8 cellular contexts compared by ENCODE assay signal in genomic region chr7:6637544-6638229, GRCh38. TPM values are rescaled to one million over a fixed set of nuclear protein-coding genes. Genes with fewer than 3 reads are reported as not detected.
DNase-seq lines count a peak whose midpoint lies in the region; ATAC-seq and TF ChIP-seq lines count a peak whose summit lies in the region.

No MANE protein-coding gene starts in this region.

- peak overlapping the region; percentile 95 for H3K4me2 ChIP-seq in IMR-90 (ENCODE audit: low read depth, low read length)
- peak overlapping the region; percentile 64 for H3K4me2 ChIP-seq in mesenchymal stem cell (ENCODE audit: low read length, poor library complexity, severe bottlenecking)

- no peak overlapping the region for H4K5ac ChIP-seq in IMR-90 (ENCODE audit: low read depth, low read length)

- no peak overlapping the region for H3K56ac ChIP-seq in IMR-90 (ENCODE audit: extremely low read depth, insufficient read depth, low read length)

- H2AFZ ChIP-seq in IMR-90 (replicated peaks; ENCODE audit: low read length, poor library complexity) (peak overlapping the region; percentile 82), mesenchymal stem cell (ENCODE audit: low read depth, low read length) (peak overlapping the region; percentile 51)

- 0 out of 2 replicates have a peak, but pooled peaks cover 7% of the 10 kb centered on the region for H4K20me1 ChIP-seq in IMR-90 (ENCODE audit: insufficient read depth, low read length)

- peak overlapping the region; percentile 57; the same call in 1 of the 2 replicates for H3K27ac ChIP-seq in IMR-90 (ENCODE audit: insufficient read depth, low read length)
- H3K27ac ChIP-seq in mesenchymal stem cell (ENCODE audit: low read length, poor library complexity, severe bottlenecking) = no peak overlapping the region

- H3K79me1 ChIP-seq in IMR-90 (ENCODE audit: low read depth in 1 of 2, low read length in 2 of 2) = peaks cover 19 to 46% of the 10 kb centered on the region in 2 experiments
- H3K79me1 ChIP-seq in mesenchymal stem cell (replicated peaks; ENCODE audit: low read length, poor library complexity, severe bottlenecking) = peaks cover 49% of the 10 kb centered on the region

- H3K4me3 ChIP-seq in IMR-90 (ENCODE audit: insufficient read depth, low read depth, low read length) (peak overlapping the region; percentile 95), choroid plexus epithelial cell (ENCODE audit: low read depth, low read length) (peak overlapping the region; percentile 74), mesenchymal stem cell (ENCODE audit: insufficient read depth in 1 of 2, low read depth in 1 of 2, low read length in 2 of 2) (peak overlapping the region; percentile 86 to 89)

- WGBS in IMR-90 (ENCODE audit: extremely low coverage in 2 of 2, insufficient read length in 1 of 2), 2 experiments = 4% methylated on average over 29 of the region's 60 CpGs; no CpG with 5 or more reads in 1 of the 2 experiments
- WGBS in mesenchymal stem cell = 5% methylated on average over 39 of the region's 60 CpGs

- no peaks in the 10 kb centered on the region for H3K9me3 Mint-ChIP-seq in activated B cell treated with CpG ODN at 0.5 μM for 24 hours

- no peak for TF ChIP-seq POLR2A in IMR-90 (IDR thresholded peaks at IDR 0.05; ENCODE audit: low read depth, low read length)

- peaks cover 10% of the 10 kb centered on the region; the same call in 1 of the 2 replicates for H3K9me1 ChIP-seq in IMR-90 (ENCODE audit: insufficient read depth, low read length)

- H2AK5ac ChIP-seq in IMR-90 (ENCODE audit: low read depth, low read length) = peak overlapping the region; percentile 62; the same call in 1 of the 2 replicates
- no peak overlapping the region for H2AK5ac ChIP-seq in mesenchymal stem cell (ENCODE audit: low read length, severe bottlenecking)

- no peak overlapping the region for H2BK15ac ChIP-seq in IMR-90 (ENCODE audit: low read depth, low read length)
- H2BK15ac ChIP-seq in mesenchymal stem cell (ENCODE audit: low read depth, poor library complexity, severe bottlenecking) = peak overlapping the region; percentile 56

- TF ChIP-seq CTCF in GM10266 (IDR thresholded peaks at IDR 0.05; ENCODE audit: control insufficient read depth, insufficient read depth, low read depth, missing control alignments) = peak; percentile 50
- TF ChIP-seq CTCF in IMR-90 (conservative IDR thresholded peaks at IDR 0.05; ENCODE audit: low read depth, low read length) = peak; percentile 31; the same call in 1 of the 2 replicates
- TF ChIP-seq CTCF in activated B cell treated with CpG ODN at 0.5 μM for 24 hours (IDR thresholded peaks at IDR 0.05) = no peak
- TF ChIP-seq CTCF in choroid plexus epithelial cell (conservative IDR thresholded peaks at IDR 0.05; ENCODE audit: low read depth, low read length) = peak; percentile 40

- H4K91ac ChIP-seq in IMR-90 (ENCODE audit: insufficient read depth, low read depth, low read length) (no peak overlapping the region; the same call in 1 of the 2 replicates), mesenchymal stem cell (ENCODE audit: low read length) (no peak overlapping the region)

- in situ Hi-C loops in IMR-90 (cut with MboI; ENCODE audit: low sequenced_read_pairs) = no loop called here

- H2BK5ac ChIP-seq in IMR-90 (ENCODE audit: low read depth, low read length, poor library complexity, severe bottlenecking) = no peak overlapping the region
- H2BK5ac ChIP-seq in mesenchymal stem cell (ENCODE audit: low read depth, low read length, poor library complexity, severe bottlenecking) = no peak overlapping the region

- H3K27me3 ChIP-seq in IMR-90 (ENCODE audit: control insufficient read depth, insufficient read depth, low read length) (no peaks in the 10 kb centered on the region), mesenchymal stem cell (ENCODE audit: control insufficient read depth in 1 of 2, insufficient read depth in 1 of 2, low read length in 2 of 2) (no peaks in the 10 kb centered on the region)

- no peak overlapping the region for H2BK20ac ChIP-seq in IMR-90 (ENCODE audit: low read depth, low read length)

- no peak overlapping the region for H2BK120ac ChIP-seq in IMR-90 (ENCODE audit: low read depth, low read length)
- H2BK120ac ChIP-seq in mesenchymal stem cell (ENCODE audit: low read depth, low read length) = peak overlapping the region; percentile 89

- intact Hi-C loops in IMR-90 (cut with micrococcal nuclease) = no loop called here
- intact Hi-C loops in activated B cell treated with CpG ODN at 0.5 μM for 24 hours (cut with micrococcal nuclease) = loop anchor here (1.0 to 2.0 kb wide), 6 partner anchors 21 to 121 kb away; partner anchors contain the start of genes INTS15 and ZDHHC4

- ATAC-seq in GM21529 (IDR thresholded peaks at IDR 0.05; ENCODE audit: unreplicated experiment) (peak; percentile 84), IMR-90 (ENCODE audit: low read depth) (peak; percentile 62), activated B cell treated with CpG ODN at 0.5 μM for 24 hours (ENCODE audit: low read depth) (peak; percentile 86)

- peak overlapping the region; percentile 86 for H3K4me3 Mint-ChIP-seq in activated B cell treated with CpG ODN at 0.5 μM for 24 hours

- H3K27me3 Mint-ChIP-seq in activated B cell treated with CpG ODN at 0.5 μM for 24 hours = no peaks in the 10 kb centered on the region

- peak overlapping the region; percentile 76 for H3K27ac Mint-ChIP-seq in activated B cell treated with CpG ODN at 0.5 μM for 24 hours

- TF ChIP-seq RAD21 in IMR-90 (IDR thresholded peaks at IDR 0.05; ENCODE audit: low read length) = no peak

- peaks cover 29% of the 10 kb centered on the region for H3K4me1 Mint-ChIP-seq in activated B cell treated with CpG ODN at 0.5 μM for 24 hours

- H3K23ac ChIP-seq in IMR-90 (ENCODE audit: low read depth, low read length) = no peak overlapping the region
- H3K23ac ChIP-seq in mesenchymal stem cell (ENCODE audit: low read length in 2 of 2) = peak overlapping the region in 1 of 2 experiments; percentile 78

- H3K9ac ChIP-seq in IMR-90 (ENCODE audit: low read depth, low read length) (peak overlapping the region; percentile 77), mesenchymal stem cell (ENCODE audit: low read length) (peak overlapping the region; percentile 87)

- no TSS peak for BruUV-seq in IMR-90 (replicated peaks; lab: Mats Ljungman, UMichigan)

- CTCF ChIA-PET in IMR-90 (lab: Yijun Ruan, JAX) (no interaction called here), activated B cell treated with CpG ODN at 0.5 μM for 24 hours (lab: Charles Lee) (interaction anchor here (1.6 kb wide), 1 partner anchor 48 kb away, joined by 4 read pairs; the partner anchor contains the start of gene INTS15)

- H2AK9ac ChIP-seq in IMR-90 (replicated peaks; ENCODE audit: low read depth, low read length, poor library complexity) = peak overlapping the region; percentile 53

- H3K36me3 Mint-ChIP-seq in activated B cell treated with CpG ODN at 0.5 μM for 24 hours (ENCODE audit: low read depth) = peaks cover 31% of the 10 kb centered on the region

- H3K4me1 ChIP-seq in IMR-90 (ENCODE audit: control insufficient read depth, insufficient read depth, low read length) (peaks cover 7% of the 10 kb centered on the region), mesenchymal stem cell (ENCODE audit: control insufficient read depth, insufficient read depth, low read depth, low read length) (peaks cover 23% of the 10 kb centered on the region)

- H3K9me3 ChIP-seq in IMR-90 (ENCODE audit: control insufficient read depth, insufficient read depth, low read length) (no peaks in the 10 kb centered on the region), mesenchymal stem cell (ENCODE audit: control insufficient read depth, low read length) (no peaks in the 10 kb centered on the region)

- POLR2A ChIA-PET in IMR-90 (lab: Charles Lee; ENCODE audit: unreplicated experiment) (no interaction called here), activated B cell treated with CpG ODN at 0.5 μM for 24 hours (lab: Charles Lee) (interaction anchor here (0.6 to 1.8 kb wide), 5 partner anchors 16 to 153 kb away, joined by 3 to 6 read pairs (median 5); partner anchors contain the start of genes ZDHHC4 and ZNF12)

- H2BK12ac ChIP-seq in mesenchymal stem cell (ENCODE audit: low read length in 2 of 2) = peak overlapping the region in 1 of 2 experiments; percentile 17

- H3K4ac ChIP-seq in IMR-90 (ENCODE audit: low read depth, low read length) (peak overlapping the region; percentile 2; the same call in 1 of the 2 replicates), mesenchymal stem cell (ENCODE audit: low read depth in 1 of 2, low read length in 2 of 2) (peak overlapping the region; percentile 21 to 91)

- dilution Hi-C loops in IMR-90 (cut with HindIII; ENCODE audit: low sequenced_read_pairs, unreplicated experiment) = no loop called here

- no peak overlapping the region; a peak in 1 of 4 replicates for H4K8ac ChIP-seq in IMR-90 (ENCODE audit: low read depth in 2 of 2, low read length in 2 of 2)
- H4K8ac ChIP-seq in mesenchymal stem cell (ENCODE audit: low read length) = peak overlapping the region; percentile 57

- peaks cover 25% of the 10 kb centered on the region for H3K36me3 ChIP-seq in IMR-90 (ENCODE audit: control insufficient read depth, insufficient read depth, low read length)
- peaks cover 22 to 36% of the 10 kb centered on the region in 2 experiments for H3K36me3 ChIP-seq in mesenchymal stem cell (ENCODE audit: control insufficient read depth in 1 of 2, insufficient read depth in 2 of 2, low read depth in 1 of 2, low read length in 2 of 2)

- H3K14ac ChIP-seq in IMR-90 (replicated peaks; ENCODE audit: low read depth, low read length) (0 out of 2 replicates have a peak overlapping the region, but pooled peaks have one; percentile 48), mesenchymal stem cell (ENCODE audit: low read length in 2 of 2) (peak overlapping the region in 1 of 2 experiments; percentile 86)

- DNase-seq in GM10266 (ENCODE audit: extremely low spot score) (peak; percentile 97), IMR-90 (peak; percentile 8), activated B cell treated with CpG ODN at 0.5 μM for 24 hours (peak; percentile 68), choroid plexus epithelial cell (ENCODE audit: low read depth) (peak; percentile 14), mesenchymal stem cell (peak; percentile 35), NCI-H2107 treated with DMSO at 0.1 percent for 48 hours (lab: John Stamatoyannopoulos, UW; ENCODE audit: unreplicated experiment) (no peak)
- peak; percentile 76 for DNase-seq in stimulated activated CD8-positive, alpha-beta memory T cell treated with anti-CD3 and anti-CD28 coated beads, Interleukin-4, amount 100 ng/mL, for 48 hours

- H3K18ac ChIP-seq in IMR-90 (ENCODE audit: low read depth, low read length) (no peak overlapping the region), mesenchymal stem cell (ENCODE audit: low read depth in 1 of 2, low read length in 2 of 2) (peak overlapping the region; percentile 74 to 81)

RNA-seq across cellular contexts. Expression of gene ZNF316, which starts 0.6 kb away (rescaled TPM):
- total RNA-seq in IMR-90 (2012; rRNA removed) = 3.2 and 6.1 TPM in 2 replicates
- polyA plus RNA-seq in IMR-90 (2012; rRNA removed) = 7.2 and 8.8 TPM in 2 replicates
- polyA plus RNA-seq in IMR-90 (2012; cell fraction: cytosol; rRNA removed) = 4.3 and 7.0 TPM in 2 replicates
- 37.8 and 74.7 TPM in 2 replicates for polyA plus RNA-seq in IMR-90 (2012; cell fraction: nucleus; rRNA removed; ENCODE audit: low replicate concordance)
- total RNA-seq in activated B cell treated with CpG ODN at 0.5 μM for 24 hours = 40.3 and 43.8 TPM in 2 replicates
- 6.9 TPM for polyA plus RNA-seq in mesenchymal stem cell (2013, experiment 1 of 2)
- 6.4 TPM for polyA plus RNA-seq in mesenchymal stem cell (2013, experiment 2 of 2)

RNA-seq across cellular contexts. Expression of gene ZNF853, which starts 22.3 kb away (rescaled TPM):
- total RNA-seq in IMR-90 (2012; rRNA removed) (3.3 and 3.4 TPM in 2 replicates), activated B cell treated with CpG ODN at 0.5 μM for 24 hours (2.8 and 3.2 TPM in 2 replicates)
- polyA plus RNA-seq in IMR-90 (2012; rRNA removed) = 3.4 TPM in 2 replicates
- 2.0 and 5.4 TPM in 2 replicates for polyA plus RNA-seq in IMR-90 (2012; cell fraction: cytosol; rRNA removed)
- 2.0 and 2.5 TPM in 2 replicates for polyA plus RNA-seq in IMR-90 (2012; cell fraction: nucleus; rRNA removed; ENCODE audit: low replicate concordance)
- polyA plus RNA-seq in mesenchymal stem cell (2013, experiment 1 of 2) = 1.0 TPM
- 1.00 TPM for polyA plus RNA-seq in mesenchymal stem cell (2013, experiment 2 of 2)

RNA-seq across cellular contexts. Expression of gene INTS15, which starts 47.9 kb away (rescaled TPM):
- 6.1 and 7.0 TPM in 2 replicates for total RNA-seq in IMR-90 (2012; rRNA removed)
- polyA plus RNA-seq in IMR-90 (2012; rRNA removed) = 20.4 and 20.8 TPM in 2 replicates
- polyA plus RNA-seq in IMR-90 (2012; cell fraction: cytosol; rRNA removed) = 15.0 and 24.5 TPM in 2 replicates
- 18.9 and 24.4 TPM in 2 replicates for polyA plus RNA-seq in IMR-90 (2012; cell fraction: nucleus; rRNA removed; ENCODE audit: low replicate concordance)
- 49.0 and 49.9 TPM in 2 replicates for total RNA-seq in activated B cell treated with CpG ODN at 0.5 μM for 24 hours
- polyA plus RNA-seq in mesenchymal stem cell (2013, experiment 1 of 2) = 15.4 TPM
- 15.4 TPM for polyA plus RNA-seq in mesenchymal stem cell (2013, experiment 2 of 2)
